Comparison of ENCODE assay signal across 13 cellular contexts in genomic region chr1:53316058-53316741, GRCh38. TPM values are rescaled to one million over a fixed set of nuclear protein-coding genes. Genes with fewer than 3 reads are reported as not detected.
DNase-seq lines count a peak whose midpoint lies in the region; ATAC-seq, FAIRE-seq and TF ChIP-seq lines count a peak whose summit lies in the region.
"Had no signal": no experiment of that assay in that cellular context is flagged by ENCODE, and none has a peak within 500 bp of the region (broad histone marks: within the 10 kb centered on the region; RNA-seq: fewer than 3 reads in every experiment).

No MANE protein-coding gene starts in this region.

- H3K36me3 ChIP-seq in iPS-20b (ENCODE audit: insufficient read depth, low read depth, low read length) = peaks cover 91% of the 10 kb centered on the region
- H3K36me3 ChIP-seq: vagina had no signal

- H3K27ac ChIP-seq in A549 (no peak overlapping the region), iPS-20b (ENCODE audit: low read length) (no peak overlapping the region)
- H3K27ac ChIP-seq: vagina had no signal

- no peak for FAIRE-seq in A549 (lab: Jason Lieb, UNC)
- no peak for FAIRE-seq in RCC 7860 (lab: Jason Lieb, UNC)
- FAIRE-seq: bronchial epithelial cell had no signal

- TF ChIP-seq CTCF in A549 (IDR thresholded peaks at IDR 0.05) (no peak), GM13977 (IDR thresholded peaks at IDR 0.05; ENCODE audit: extremely low read depth, insufficient read depth, missing control alignments) (no peak)

- peak overlapping the region; percentile 27; the same call in 1 of the 2 replicates for H3K9ac ChIP-seq in iPS-20b (ENCODE audit: low read depth, low read length)

- CTCF ChIA-PET in A549 (lab: Yijun Ruan, JAX) = interaction anchor here (0.9 kb wide), 1 partner anchor 34 kb away, joined by 3 read pairs; no protein-coding TSS in a partner anchor

- H3K4me1 ChIP-seq in A549 (no peaks in the 10 kb centered on the region), iPS-20b (ENCODE audit: insufficient read depth, low read length) (no peaks in the 10 kb centered on the region)
- H3K4me1 ChIP-seq: vagina had no signal

- 84% methylated on average over 4 of the region's 5 CpGs for WGBS in A549 (ENCODE audit: missing lambda C conversion rate)

- H3K9me3 ChIP-seq in A549 = no peaks in the 10 kb centered on the region
- no peaks in the 10 kb centered on the region for H3K9me3 ChIP-seq in iPS-20b (ENCODE audit: insufficient read depth, low read depth, low read length)
- H3K9me3 ChIP-seq: vagina had no signal

- no peak overlapping the region for H3K4me3 ChIP-seq in A549
- H3K4me3 ChIP-seq in iPS-20b (ENCODE audit: low read length) = no peak overlapping the region
- H3K4me3 ChIP-seq: vagina had no signal

- no peak for TF ChIP-seq POLR2A in A549 (IDR thresholded peaks at IDR 0.05; ENCODE audit: low read length)

- in situ Hi-C loops in GM13977 (cut with MboI; ENCODE audit: low pct_unique_long_range_greater_than_20kb, low sequenced_read_pairs, unreplicated experiment) = no loop called here

- H3K4me2 ChIP-seq in A549 = no peak overlapping the region

- POLR2A ChIA-PET in A549 (lab: Yijun Ruan, JAX) = interaction anchor here (1.2 kb wide), 1 partner anchor 10 kb away, joined by 3 read pairs; no protein-coding TSS in a partner anchor

- H3K27me3 ChIP-seq in iPS-20b (ENCODE audit: insufficient read depth, low read length) = no peaks in the 10 kb centered on the region
- H3K27me3 ChIP-seq: vagina had no signal

- DNase-seq in A549 (ENCODE audit: low read depth in 1 of 2, low spot score in 1 of 2) (no peak), EH (ENCODE audit: low read depth) (peak; percentile 33), RCC 7860 (ENCODE audit: low spot score) (no peak), NCI-H510A (lab: John Stamatoyannopoulos, UW) (no peak), GM13977 (ENCODE audit: low spot score) (no peak)
- DNase-seq: activated CD4-positive, alpha-beta T cell treated with anti-CD3 and anti-CD28 coated beads, Interleukin-2, amount 50 U/mL, for 1 hour; head of caudate nucleus had no signal

- no peak for TF ChIP-seq EP300 in A549 (IDR thresholded peaks at IDR 0.05)

- peak; percentile 32; a peak in 4 of 6 replicates for ATAC-seq in A549
- peak; percentile 56 for ATAC-seq in SK-N-SH treated with all-trans-retinoic acid at 6 μM for 48 hours
- ATAC-seq in HG03045 (IDR thresholded peaks at IDR 0.05; ENCODE audit: unreplicated experiment) = no peak
- ATAC-seq: Panc1 had no signal

- TF ChIP-seq RAD21 in A549 (conservative IDR thresholded peaks at IDR 0.05 in 1 of 2, IDR thresholded peaks at IDR 0.05 in 1 of 2) = no peak

TF ChIP-seq in A549, 52 proteins besides CTCF, POLR2A, EP300 and RAD21:
- no peak for TF ChIP-seq NR3C1 (IDR thresholded peaks at IDR 0.05)
- TF ChIP-seq RCOR1 (IDR thresholded peaks at IDR 0.05; ENCODE audit: low read depth, low read length) = no peak
- TF ChIP-seq ZSCAN20 (CRISPR knock-in tag; IDR thresholded peaks at IDR 0.05) = no peak
- no peak for TF ChIP-seq ZC3H11A (IDR thresholded peaks at IDR 0.05)
- no peak for TF ChIP-seq RNF2 (IDR thresholded peaks at IDR 0.05; ENCODE audit: borderline replicate concordance, low read depth)

TF ChIP-seq in SK-N-SH treated with all-trans-retinoic acid at 6 μM for 48 hours, 23 proteins besides CTCF, POLR2A, EP300 and RAD21:
- TF ChIP-seq PPARA (CRISPR knock-in tag; IDR thresholded peaks at IDR 0.05; ENCODE audit: borderline replicate concordance) (no peak), ZC3H10 (CRISPR knock-in tag; IDR thresholded peaks at IDR 0.05) (no peak)
TF ChIP-seq in SK-N-SH treated with all-trans-retinoic acid at 6 μM for 48 hours: peak in this region for 0.

RNA-seq across cellular contexts. Expression of gene LRP8, which starts 11.7 kb away (rescaled TPM):
- 46.1 and 57.4 TPM in 2 replicates for polyA plus RNA-seq in A549 (2011; rRNA removed)
- 53.7 and 62.6 TPM in 2 replicates for polyA plus RNA-seq in A549 (2012; cell fraction: cytosol; rRNA removed)
- polyA plus RNA-seq in A549 (2012; cell fraction: nucleus; rRNA removed) = 172 and 183 TPM in 2 replicates
- 25.8 to 32.6 TPM (median 26.4 TPM) in 3 replicates for polyA plus RNA-seq in A549 (2017; fragmentation: RNase III; extraction: RNeasy Plus Mini Kit Qiagen cat#74134 plus additional on column Dnase treatment)
- polyA minus RNA-seq in A549 (2011; rRNA and poly(A)+ RNA removed) = 111 TPM in 2 replicates
